8 cellular contexts compared by ENCODE assay signal in the genomic region with DNA sequence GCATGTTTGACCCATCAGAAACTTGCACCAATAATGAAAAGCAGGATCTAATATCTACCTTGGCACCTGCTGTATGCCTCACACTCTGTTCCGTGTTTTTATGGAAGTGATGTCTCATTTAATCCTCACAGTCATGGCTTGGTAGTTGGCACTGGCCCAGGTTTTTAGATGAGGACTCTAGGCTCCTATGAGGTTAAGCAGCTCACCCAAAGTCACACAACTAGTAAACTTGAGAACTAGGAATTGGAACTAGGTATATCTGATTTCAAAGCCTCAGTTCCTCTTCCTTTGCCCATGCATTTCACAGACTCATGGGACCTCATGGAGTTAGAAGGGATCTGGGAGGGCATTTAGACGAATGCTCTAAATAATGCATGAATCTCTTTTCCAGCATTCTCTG. TPM values are rescaled to one million over a fixed set of nuclear protein-coding genes. Genes with fewer than 3 reads are reported as not detected.
DNase-seq lines count a peak whose midpoint lies in the region; ATAC-seq and TF ChIP-seq lines count a peak whose summit lies in the region.

No MANE protein-coding gene starts in this region.

- DNase-seq in activated CD8-positive, alpha-beta T cell treated with anti-CD3 and anti-CD28 coated beads for 36 hours: peak; percentile 55
- DNase-seq in activated CD8-positive, alpha-beta T cell treated with anti-CD3 and anti-CD28 coated beads, Interleukin-2, amount 10 ng/mL, durations not matched to agents 7 days and 5 days: no peak
- no peak for DNase-seq in SJSA1 (ENCODE audit: low read depth in 1 of 2, low spot score in 2 of 2)
- DNase-seq in globus pallidus (ENCODE audit: low spot score): peak; percentile 29
- DNase-seq in substantia nigra (lab: John Stamatoyannopoulos, UW): peak in 1 of 49 donors; percentile 67
- DNase-seq in AG08395 (ENCODE audit: low spot score): no peak

- H3K4me3 Mint-ChIP-seq in activated CD8-positive, alpha-beta T cell treated with anti-CD3 and anti-CD28 coated beads for 36 hours: no peak overlapping the region
- H3K4me3 Mint-ChIP-seq in activated CD8-positive, alpha-beta T cell treated with anti-CD3 and anti-CD28 coated beads, Interleukin-2, amount 10 ng/mL, durations not matched to agents 7 days and 5 days: no peak overlapping the region

- H3K9me3 ChIP-seq in SJSA1 (replicated peaks): no peaks in the 10 kb centered on the region

- peak overlapping the region; percentile 82 for H3K27ac Mint-ChIP-seq in activated CD8-positive, alpha-beta T cell treated with anti-CD3 and anti-CD28 coated beads for 36 hours
- H3K27ac Mint-ChIP-seq in activated CD8-positive, alpha-beta T cell treated with anti-CD3 and anti-CD28 coated beads, Interleukin-2, amount 10 ng/mL, durations not matched to agents 7 days and 5 days: no peak overlapping the region

- POLR2A ChIA-PET in activated CD8-positive, alpha-beta T cell treated with anti-CD3 and anti-CD28 coated beads for 36 hours (lab: Charles Lee): interaction anchor here (0.5 to 4.0 kb wide), 12 partner anchors 13 to 464 kb away, joined by 3 to 27 read pairs (median 4); a partner anchor contains a TSS
- POLR2A ChIA-PET in activated CD8-positive, alpha-beta T cell treated with anti-CD3 and anti-CD28 coated beads, Interleukin-2, amount 10 ng/mL, durations not matched to agents 7 days and 5 days (lab: Charles Lee): interaction anchor here (0.9 to 1.5 kb wide), 3 partner anchors 22 to 112 kb away, joined by 3 to 6 read pairs (median 6); a partner anchor contains a TSS

- no peak for TF ChIP-seq CTCF in activated CD8-positive, alpha-beta T cell treated with anti-CD3 and anti-CD28 coated beads for 36 hours (IDR thresholded peaks at IDR 0.05)

- H3K27ac ChIP-seq in SJSA1: peak overlapping the region; percentile 91
- H3K27ac ChIP-seq in substantia nigra (ENCODE audit: low read depth, low read length, poor library complexity, severe bottlenecking): peak overlapping the region; percentile 43

- peaks cover 62% of the 10 kb centered on the region for H3K4me1 Mint-ChIP-seq in activated CD8-positive, alpha-beta T cell treated with anti-CD3 and anti-CD28 coated beads for 36 hours (ENCODE audit: low read depth)
- peaks cover 50% of the 10 kb centered on the region for H3K4me1 Mint-ChIP-seq in activated CD8-positive, alpha-beta T cell treated with anti-CD3 and anti-CD28 coated beads, Interleukin-2, amount 10 ng/mL, durations not matched to agents 7 days and 5 days (ENCODE audit: low read depth)

- H3K27me3 Mint-ChIP-seq in activated CD8-positive, alpha-beta T cell treated with anti-CD3 and anti-CD28 coated beads for 36 hours: peaks cover 6% of the 10 kb centered on the region
- peaks cover 2% of the 10 kb centered on the region for H3K27me3 Mint-ChIP-seq in activated CD8-positive, alpha-beta T cell treated with anti-CD3 and anti-CD28 coated beads, Interleukin-2, amount 10 ng/mL, durations not matched to agents 7 days and 5 days (ENCODE audit: low read depth)

- H3K36me3 ChIP-seq in SJSA1: no peaks in the 10 kb centered on the region

- no peaks in the 10 kb centered on the region for H3K27me3 ChIP-seq in SJSA1 (replicated peaks)

- CTCF ChIA-PET in activated CD8-positive, alpha-beta T cell treated with anti-CD3 and anti-CD28 coated beads for 36 hours (lab: Charles Lee): interaction anchor here (0.8 to 3.0 kb wide), 24 partner anchors 10 to 606 kb away, joined by 3 to 18 read pairs (median 5); a partner anchor contains a TSS
- CTCF ChIA-PET in activated CD8-positive, alpha-beta T cell treated with anti-CD3 and anti-CD28 coated beads, Interleukin-2, amount 10 ng/mL, durations not matched to agents 7 days and 5 days (lab: Charles Lee): interaction anchor here (0.9 to 3.8 kb wide), 31 partner anchors 9 to 923 kb away, joined by 3 to 44 read pairs (median 6); a partner anchor contains a TSS

- peaks cover 14% of the 10 kb centered on the region for H3K36me3 Mint-ChIP-seq in activated CD8-positive, alpha-beta T cell treated with anti-CD3 and anti-CD28 coated beads for 36 hours (ENCODE audit: low read depth)
- peaks cover 2% of the 10 kb centered on the region for H3K36me3 Mint-ChIP-seq in activated CD8-positive, alpha-beta T cell treated with anti-CD3 and anti-CD28 coated beads, Interleukin-2, amount 10 ng/mL, durations not matched to agents 7 days and 5 days (ENCODE audit: low read depth)

- peaks cover 39% of the 10 kb centered on the region for H3K4me1 ChIP-seq in SJSA1 (replicated peaks)

- H3K9me3 Mint-ChIP-seq in activated CD8-positive, alpha-beta T cell treated with anti-CD3 and anti-CD28 coated beads for 36 hours: peaks cover 14% of the 10 kb centered on the region
- H3K9me3 Mint-ChIP-seq in activated CD8-positive, alpha-beta T cell treated with anti-CD3 and anti-CD28 coated beads, Interleukin-2, amount 10 ng/mL, durations not matched to agents 7 days and 5 days (ENCODE audit: insufficient read depth): no peaks in the 10 kb centered on the region

- H3K4me3 ChIP-seq in SJSA1: no peak overlapping the region

- intact Hi-C loops in activated CD8-positive, alpha-beta T cell treated with anti-CD3 and anti-CD28 coated beads for 36 hours (cut with micrococcal nuclease): loop anchor here (2.0 to 5.0 kb wide), 2 partner anchors 99 to 222 kb away; no protein-coding TSS in a partner anchor

- ATAC-seq in activated CD8-positive, alpha-beta T cell treated with anti-CD3 and anti-CD28 coated beads for 36 hours: no peak
- no peak for ATAC-seq in activated CD8-positive, alpha-beta T cell treated with anti-CD3 and anti-CD28 coated beads, Interleukin-2, amount 10 ng/mL, durations not matched to agents 7 days and 5 days
- no peak for ATAC-seq in activated CD4-positive, CD25-positive, alpha-beta regulatory T cell treated with anti-CD3 and anti-CD28 coated beads, Interleukin-2, amount 50 U/mL, for 24 hours
- no peak for ATAC-seq in GM21528 (IDR thresholded peaks at IDR 0.05; ENCODE audit: low FRiP score, unreplicated experiment)

RNA-seq across cellular contexts. Expression of a gene that starts 21.3 kb away (rescaled TPM):
- total RNA-seq in activated CD8-positive, alpha-beta T cell treated with anti-CD3 and anti-CD28 coated beads for 36 hours: 10 to 100 TPM; 53.9 to 61.3 TPM
- 10 to 100 TPM; 35.7 TPM for total RNA-seq in activated CD8-positive, alpha-beta T cell treated with anti-CD3 and anti-CD28 coated beads, Interleukin-2, amount 10 ng/mL, durations not matched to agents 7 days and 5 days
- 18.9 and 21.0 TPM in 2 replicates for total RNA-seq in SJSA1 (2014; rRNA removed; shearing (Covaris generic))

Comparison
In these comparisons a context has a peak if more than half of its experiments do, and no peak if none do; other contexts are left out.
1. DNase-seq: peak in activated CD8-positive, alpha-beta T cell treated with anti-CD3 and anti-CD28 coated beads for 36 hours (single experiment) and globus pallidus (single experiment); none in activated CD8-positive, alpha-beta T cell treated with anti-CD3 and anti-CD28 coated beads, Interleukin-2, amount 10 ng/mL, durations not matched to agents 7 days and 5 days (single experiment), SJSA1 (0 of 2) and AG08395 (single experiment).